ENCODE assay signal across 10 cellular contexts in the genomic region with DNA sequence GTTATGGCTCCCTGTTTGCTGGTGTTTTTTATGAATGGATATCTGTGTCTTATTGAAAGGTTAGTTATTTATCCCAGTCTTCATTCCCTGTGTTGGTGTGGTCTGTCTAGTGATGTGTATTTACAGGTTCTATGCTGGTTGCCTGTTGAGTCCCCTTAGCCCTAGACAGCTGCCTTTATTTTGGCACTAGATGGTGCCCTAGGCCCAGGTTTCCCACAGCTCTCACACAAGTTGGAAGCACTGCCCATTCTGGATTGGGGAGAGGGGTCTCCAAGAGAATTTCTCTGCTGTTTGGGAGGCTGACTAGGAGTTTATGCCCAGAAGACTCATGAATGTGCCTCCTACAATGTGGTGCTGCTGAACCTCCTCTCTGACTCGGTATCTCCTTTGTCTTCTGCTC. TPM values are rescaled to one million over a fixed set of nuclear protein-coding genes. Genes with fewer than 3 reads are reported as not detected.
DNase-seq lines count a peak whose midpoint lies in the region; ATAC-seq and TF ChIP-seq lines count a peak whose summit lies in the region.
"Had no signal": no experiment of that assay in that cellular context is flagged by ENCODE, and none has a peak within 500 bp of the region (broad histone marks: within the 10 kb centered on the region; RNA-seq: fewer than 3 reads in every experiment).

No MANE protein-coding gene starts in this region.

- no peak overlapping the region for H2BK120ac ChIP-seq in H9 (ENCODE audit: low read depth, low read length, poor library complexity, severe bottlenecking)

- no peak overlapping the region for H3K4me3 ChIP-seq in RWPE2 (ENCODE audit: severe bottlenecking)

- H2BK20ac ChIP-seq in H9 (ENCODE audit: low read depth, low read length, poor library complexity, severe bottlenecking): no peak overlapping the region

- H3K27ac Mint-ChIP-seq in H9: no peak overlapping the region
- H3K27ac Mint-ChIP-seq in natural killer cell: no peak overlapping the region

- H3K9me3 ChIP-seq in H9 (ENCODE audit: control insufficient read depth, low read depth, low read length) (no peaks in the 10 kb centered on the region), RWPE2 (ENCODE audit: severe bottlenecking) (no peaks in the 10 kb centered on the region)

- no peak overlapping the region for H3K4ac ChIP-seq in H9 (ENCODE audit: low read depth, low read length)

- H2BK12ac ChIP-seq in H9 (ENCODE audit: insufficient read length, low read depth, low read length): no peak overlapping the region

- no peak overlapping the region for H4K8ac ChIP-seq in H9 (replicated peaks; ENCODE audit: insufficient read length, low read depth, low read length)

- no peaks in the 10 kb centered on the region for H3K23me2 ChIP-seq in H9 (ENCODE audit: insufficient read length, low read depth, low read length, poor library complexity, severe bottlenecking)

- no peak overlapping the region for H2BK5ac ChIP-seq in H9 (ENCODE audit: insufficient read length, low read length)

- H3K79me2 ChIP-seq in H9 (ENCODE audit: insufficient read depth, low read length): no peaks in the 10 kb centered on the region

- no peak overlapping the region for H3K23ac ChIP-seq in H9 (ENCODE audit: insufficient read length, low read depth, low read length)

- no peak overlapping the region for H4K5ac ChIP-seq in H9 (ENCODE audit: insufficient read length, low read depth, low read length)

- TF ChIP-seq CTCF in H9 (conservative IDR thresholded peaks at IDR 0.05) (peak; percentile 81), RWPE2 (IDR thresholded peaks at IDR 0.05; ENCODE audit: poor library complexity, severe bottlenecking) (peak; percentile 50), natural killer cell (IDR thresholded peaks at IDR 0.05) (no peak)

- peaks cover 10 to 15% of the 10 kb centered on the region in 2 experiments; a peak in 3 of 5 replicates for H3K9me3 Mint-ChIP-seq in H9
- H3K9me3 Mint-ChIP-seq in natural killer cell: peaks cover 10 to 16% of the 10 kb centered on the region in 2 donors

- no peaks in the 10 kb centered on the region for H3K36me3 ChIP-seq in RWPE2 (ENCODE audit: low read depth)

- H3K27ac ChIP-seq in H9 (ENCODE audit: insufficient read length, low read depth, low read length) (no peak overlapping the region), RWPE2 (ENCODE audit: poor library complexity, severe bottlenecking) (no peak overlapping the region)

- H3K4me1 Mint-ChIP-seq in H9 (no peaks in the 10 kb centered on the region), natural killer cell (no peaks in the 10 kb centered on the region)

- no peak overlapping the region for H2BK15ac ChIP-seq in H9 (ENCODE audit: low read depth, low read length)

- H3K4me1 ChIP-seq in H9 (ENCODE audit: insufficient read depth, low read length) (no peaks in the 10 kb centered on the region), RWPE2 (ENCODE audit: insufficient read depth, poor library complexity, severe bottlenecking) (no peaks in the 10 kb centered on the region)

- no peaks in the 10 kb centered on the region for H3K79me1 ChIP-seq in H9 (ENCODE audit: insufficient read depth, low read depth, low read length, poor library complexity, severe bottlenecking)

- no peak overlapping the region for H2AK5ac ChIP-seq in H9 (ENCODE audit: insufficient read length, low read length)

- H3K36me3 Mint-ChIP-seq in H9 (ENCODE audit: insufficient read depth in 1 of 3, low read depth in 3 of 3): no peaks in the 10 kb centered on the region
- H3K36me3 Mint-ChIP-seq in natural killer cell: no peaks in the 10 kb centered on the region

- H3K27me3 ChIP-seq in H9 (ENCODE audit: insufficient read depth, low read length) (no peaks in the 10 kb centered on the region), RWPE2 (ENCODE audit: insufficient read depth, poor library complexity, severe bottlenecking) (no peaks in the 10 kb centered on the region)

- H3K4me2 ChIP-seq in H9 (ENCODE audit: insufficient read depth, insufficient read length, low read length): no peak overlapping the region

- intact Hi-C loops in natural killer cell (cut with micrococcal nuclease): no loop called here

- no peak overlapping the region for H3K18ac ChIP-seq in H9 (ENCODE audit: insufficient read length, low read depth, low read length)

- DNase-seq in D341Med (ENCODE audit: low spot score) (peak; percentile 50), H9 (peak; percentile 67), RWPE2 (ENCODE audit: low spot score) (no peak), iPS-NIHi11 (ENCODE audit: low spot score) (peak; percentile 28), NCI-H446 treated with DMSO at 0.1 percent for 48 hours (lab: John Stamatoyannopoulos, UW) (no peak), natural killer cell (no peak)
- no peak for DNase-seq in stimulated activated CD4-positive, alpha-beta T cell treated with anti-CD3 and anti-CD28 coated beads, Interleukin-4, amount 100 ng/mL, for 4 hours
- DNase-seq: activated naive CD4-positive, alpha-beta T cell; stimulated activated naive CD4-positive, alpha-beta T cell had no signal

- no peak overlapping the region for H2AFZ ChIP-seq in H9 (ENCODE audit: low read length)

- no peak overlapping the region for H3K14ac ChIP-seq in H9 (ENCODE audit: insufficient read depth, low read length)

- H4K20me1 ChIP-seq in H9 (ENCODE audit: control insufficient read depth, insufficient read depth, insufficient read length): no peaks in the 10 kb centered on the region

- H3K56ac ChIP-seq in H9 (ENCODE audit: insufficient read length, low read depth, low read length): no peak overlapping the region

- peak; percentile 72 for ATAC-seq in RWPE2 (ENCODE audit: low read depth)
- no peak for ATAC-seq in HG02678 (IDR thresholded peaks at IDR 0.05; ENCODE audit: unreplicated experiment)
- ATAC-seq in natural killer cell: no peak

- no peak overlapping the region for H3K9ac ChIP-seq in H9 (ENCODE audit: extremely low read depth, insufficient read length, low read length)

- H3K4me3 Mint-ChIP-seq in H9 (no peak overlapping the region), natural killer cell (no peak overlapping the region)

- no CpG with 5 or more reads among the region's 1 CpG for WGBS in H9 (ENCODE audit: extremely low coverage, insufficient read length, low lambda C conversion rate)

- no peak overlapping the region for H3T11ph ChIP-seq in H9 (ENCODE audit: low read length)

- no peak overlapping the region for H4K91ac ChIP-seq in H9 (ENCODE audit: insufficient read length, low read depth, low read length)

- H3K27me3 Mint-ChIP-seq in H9 (ENCODE audit: low read depth): no peaks in the 10 kb centered on the region; the same call in 1 of the 2 replicates
- no peaks in the 10 kb centered on the region for H3K27me3 Mint-ChIP-seq in natural killer cell (ENCODE audit: low read depth in 2 of 2)

RNA-seq across cellular contexts. Expression of gene GRM1, which starts 12.4 kb away (rescaled TPM):
- 0.07 and 0.39 TPM in 2 replicates for total RNA-seq in H9 (2021)
- total RNA-seq in natural killer cell: not detected

Comparison
In these comparisons a context has a peak if more than half of its experiments do, and no peak if none do; other contexts are left out.
1. DNase-seq: peak in D341Med (single experiment), H9 (single experiment) and iPS-NIHi11 (single experiment); none in RWPE2 (single experiment), NCI-H446 treated with DMSO at 0.1 percent for 48 hours (single experiment), stimulated activated CD4-positive, alpha-beta T cell treated with anti-CD3 and anti-CD28 coated beads, Interleukin-4, amount 100 ng/mL, for 4 hours (0 of 2) and natural killer cell (single experiment).